ENCODE assay signal across 1 cellular context in the genomic region with DNA sequence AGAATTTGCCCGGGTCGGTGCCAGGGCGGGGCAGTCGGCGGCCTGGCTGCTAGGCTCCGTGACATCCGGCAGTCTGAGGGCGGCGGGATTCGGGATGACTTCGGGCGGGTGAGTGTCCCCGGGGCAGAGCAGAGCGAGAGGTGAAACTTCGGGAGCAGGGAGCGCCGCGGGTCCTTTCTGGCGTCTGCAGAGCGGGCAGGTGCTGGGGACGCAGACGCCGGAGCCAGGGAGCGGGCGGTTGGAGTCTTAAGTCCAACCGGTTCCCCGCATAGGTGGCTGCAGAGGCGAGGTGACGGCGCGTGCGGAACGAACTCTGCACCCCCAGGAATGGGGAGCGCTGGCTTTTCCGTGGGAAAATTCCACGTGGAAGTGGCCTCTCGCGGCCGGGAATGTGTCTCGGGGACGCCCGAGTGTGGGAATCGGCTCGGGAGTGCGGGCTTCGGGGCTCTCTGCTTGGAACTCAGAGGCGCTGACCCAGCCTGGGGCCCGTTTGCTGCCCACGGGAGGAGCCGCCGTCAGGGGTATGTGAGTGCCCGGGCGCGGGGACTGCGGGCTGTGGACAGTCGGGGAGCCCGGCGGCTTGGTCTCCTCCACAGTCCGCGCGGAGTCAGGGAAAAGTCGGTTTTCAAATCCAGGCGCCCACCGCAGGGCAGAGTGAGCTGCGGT.
TF ChIP-seq lines count a peak whose summit lies in the region.

Gene B4GALNT2, plus strand, starts transcription at position 71 of the 666 bp plus-strand sequence. Its CDS starts 24 bp downstream, at position 95.

TF ChIP-seq in HepG2, 621 proteins besides CTCF, POLR2A, EP300 and RAD21 (continued from another document and continues in another):
- TF ChIP-seq, protein P1, sequence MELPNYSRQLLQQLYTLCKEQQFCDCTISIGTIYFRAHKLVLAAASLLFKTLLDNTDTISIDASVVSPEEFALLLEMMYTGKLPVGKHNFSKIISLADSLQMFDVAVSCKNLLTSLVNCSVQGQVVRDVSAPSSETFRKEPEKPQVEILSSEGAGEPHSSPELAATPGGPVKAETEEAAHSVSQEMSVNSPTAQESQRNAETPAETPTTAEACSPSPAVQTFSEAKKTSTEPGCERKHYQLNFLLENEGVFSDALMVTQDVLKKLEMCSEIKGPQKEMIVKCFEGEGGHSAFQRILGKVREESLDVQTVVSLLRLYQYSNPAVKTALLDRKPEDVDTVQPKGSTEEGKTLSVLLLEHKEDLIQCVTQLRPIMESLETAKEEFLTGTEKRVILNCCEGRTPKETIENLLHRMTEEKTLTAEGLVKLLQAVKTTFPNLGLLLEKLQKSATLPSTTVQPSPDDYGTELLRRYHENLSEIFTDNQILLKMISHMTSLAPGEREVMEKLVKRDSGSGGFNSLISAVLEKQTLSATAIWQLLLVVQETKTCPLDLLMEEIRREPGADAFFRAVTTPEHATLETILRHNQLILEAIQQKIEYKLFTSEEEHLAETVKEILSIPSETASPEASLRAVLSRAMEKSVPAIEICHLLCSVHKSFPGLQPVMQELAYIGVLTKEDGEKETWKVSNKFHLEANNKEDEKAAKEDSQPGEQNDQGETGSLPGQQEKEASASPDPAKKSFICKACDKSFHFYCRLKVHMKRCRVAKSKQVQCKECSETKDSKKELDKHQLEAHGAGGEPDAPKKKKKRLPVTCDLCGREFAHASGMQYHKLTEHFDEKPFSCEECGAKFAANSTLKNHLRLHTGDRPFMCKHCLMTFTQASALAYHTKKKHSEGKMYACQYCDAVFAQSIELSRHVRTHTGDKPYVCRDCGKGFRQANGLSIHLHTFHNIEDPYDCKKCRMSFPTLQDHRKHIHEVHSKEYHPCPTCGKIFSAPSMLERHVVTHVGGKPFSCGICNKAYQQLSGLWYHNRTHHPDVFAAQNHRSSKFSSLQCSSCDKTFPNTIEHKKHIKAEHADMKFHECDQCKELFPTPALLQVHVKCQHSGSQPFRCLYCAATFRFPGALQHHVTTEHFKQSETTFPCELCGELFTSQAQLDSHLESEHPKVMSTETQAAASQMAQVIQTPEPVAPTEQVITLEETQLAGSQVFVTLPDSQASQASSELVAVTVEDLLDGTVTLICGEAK (IDR thresholded peaks at IDR 0.05), result no peak
- TF ChIP-seq, protein P1 (CRISPR knock-in tag; IDR thresholded peaks at IDR 0.05), result no peak
- TF ChIP-seq ATF7 (IDR thresholded peaks at IDR 0.05) (no peak), ATF7 (CRISPR knock-in tag; IDR thresholded peaks at IDR 0.05) (no peak), ATRX (CRISPR knock-in tag; IDR thresholded peaks at IDR 0.05; ENCODE audit: borderline replicate concordance) (no peak), ZNF563 (CRISPR knock-in tag; IDR thresholded peaks at IDR 0.05) (0 out of 2 replicates have a peak, but pooled peaks have one; percentile 44), SMAD9 (CRISPR knock-in tag; IDR thresholded peaks at IDR 0.05) (no peak), JUNB (CRISPR knock-in tag; IDR thresholded peaks at IDR 0.05; ENCODE audit: borderline replicate concordance) (no peak), HNRNPK (IDR thresholded peaks at IDR 0.05; ENCODE audit: low read depth, low read length, poor library complexity, severe bottlenecking) (no peak), RXRA (CRISPR knock-in tag; IDR thresholded peaks at IDR 0.05) (no peak), NFE2 (CRISPR knock-in tag; IDR thresholded peaks at IDR 0.05) (no peak), NCOA5 (CRISPR knock-in tag; IDR thresholded peaks at IDR 0.05) (no peak), ZNF558 (CRISPR knock-in tag; IDR thresholded peaks at IDR 0.05; ENCODE audit: borderline replicate concordance) (no peak), ZNF891 (CRISPR knock-in tag; IDR thresholded peaks at IDR 0.05) (no peak), ZBTB3 (CRISPR knock-in tag; IDR thresholded peaks at IDR 0.05; ENCODE audit: borderline replicate concordance, low read depth) (no peak), ZBTB33 (CRISPR knock-in tag; IDR thresholded peaks at IDR 0.05) (no peak), ZNF101 (CRISPR knock-in tag; IDR thresholded peaks at IDR 0.05; ENCODE audit: borderline replicate concordance, low read depth) (no peak), FOXO1 (CRISPR knock-in tag; IDR thresholded peaks at IDR 0.05) (no peak), POLR2G (IDR thresholded peaks at IDR 0.05; ENCODE audit: low read depth, low read length) (no peak), FOXA3 (CRISPR knock-in tag; IDR thresholded peaks at IDR 0.05) (no peak), ZNF616 (CRISPR knock-in tag; IDR thresholded peaks at IDR 0.05; ENCODE audit: low read depth) (no peak), ZNF224 (CRISPR knock-in tag; IDR thresholded peaks at IDR 0.05) (no peak), RFXANK (CRISPR knock-in tag; IDR thresholded peaks at IDR 0.05) (no peak), DMAP1 (CRISPR knock-in tag; IDR thresholded peaks at IDR 0.05) (no peak), ZNF557 (CRISPR knock-in tag; IDR thresholded peaks at IDR 0.05) (no peak), SYNCRIP (IDR thresholded peaks at IDR 0.05; ENCODE audit: insufficient read depth, low read depth, low read length) (no peak), MAFK (conservative IDR thresholded peaks at IDR 0.05 in 1 of 2, IDR thresholded peaks at IDR 0.05 in 1 of 2; ENCODE audit: low read length in 2 of 2) (no peak), RCOR2 (CRISPR knock-in tag; IDR thresholded peaks at IDR 0.05) (no peak), IRX3 (CRISPR knock-in tag; IDR thresholded peaks at IDR 0.05; ENCODE audit: borderline replicate concordance, low read depth) (no peak), MXD4 (CRISPR knock-in tag; IDR thresholded peaks at IDR 0.05) (0 out of 2 replicates have a peak, but pooled peaks have one; percentile 10), ZNF34 (CRISPR knock-in tag; IDR thresholded peaks at IDR 0.05; ENCODE audit: borderline replicate concordance) (no peak), SIX4 (CRISPR knock-in tag; IDR thresholded peaks at IDR 0.05) (no peak), ZNF644 (CRISPR knock-in tag; IDR thresholded peaks at IDR 0.05; ENCODE audit: low read depth) (no peak), ZNF770 (CRISPR knock-in tag; IDR thresholded peaks at IDR 0.05) (no peak), ZNF772 (CRISPR knock-in tag; IDR thresholded peaks at IDR 0.05) (no peak), SP2 (CRISPR knock-in tag; IDR thresholded peaks at IDR 0.05) (no peak), PHF5A (CRISPR knock-in tag; IDR thresholded peaks at IDR 0.05; ENCODE audit: low read depth, unreplicated experiment) (no peak)
- TF ChIP-seq, protein P2, sequence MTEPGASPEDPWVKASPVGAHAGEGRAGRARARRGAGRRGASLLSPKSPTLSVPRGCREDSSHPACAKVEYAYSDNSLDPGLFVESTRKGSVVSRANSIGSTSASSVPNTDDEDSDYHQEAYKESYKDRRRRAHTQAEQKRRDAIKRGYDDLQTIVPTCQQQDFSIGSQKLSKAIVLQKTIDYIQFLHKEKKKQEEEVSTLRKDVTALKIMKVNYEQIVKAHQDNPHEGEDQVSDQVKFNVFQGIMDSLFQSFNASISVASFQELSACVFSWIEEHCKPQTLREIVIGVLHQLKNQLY (CRISPR knock-in tag; IDR thresholded peaks at IDR 0.05), result no peak
- TF ChIP-seq, protein P3, sequence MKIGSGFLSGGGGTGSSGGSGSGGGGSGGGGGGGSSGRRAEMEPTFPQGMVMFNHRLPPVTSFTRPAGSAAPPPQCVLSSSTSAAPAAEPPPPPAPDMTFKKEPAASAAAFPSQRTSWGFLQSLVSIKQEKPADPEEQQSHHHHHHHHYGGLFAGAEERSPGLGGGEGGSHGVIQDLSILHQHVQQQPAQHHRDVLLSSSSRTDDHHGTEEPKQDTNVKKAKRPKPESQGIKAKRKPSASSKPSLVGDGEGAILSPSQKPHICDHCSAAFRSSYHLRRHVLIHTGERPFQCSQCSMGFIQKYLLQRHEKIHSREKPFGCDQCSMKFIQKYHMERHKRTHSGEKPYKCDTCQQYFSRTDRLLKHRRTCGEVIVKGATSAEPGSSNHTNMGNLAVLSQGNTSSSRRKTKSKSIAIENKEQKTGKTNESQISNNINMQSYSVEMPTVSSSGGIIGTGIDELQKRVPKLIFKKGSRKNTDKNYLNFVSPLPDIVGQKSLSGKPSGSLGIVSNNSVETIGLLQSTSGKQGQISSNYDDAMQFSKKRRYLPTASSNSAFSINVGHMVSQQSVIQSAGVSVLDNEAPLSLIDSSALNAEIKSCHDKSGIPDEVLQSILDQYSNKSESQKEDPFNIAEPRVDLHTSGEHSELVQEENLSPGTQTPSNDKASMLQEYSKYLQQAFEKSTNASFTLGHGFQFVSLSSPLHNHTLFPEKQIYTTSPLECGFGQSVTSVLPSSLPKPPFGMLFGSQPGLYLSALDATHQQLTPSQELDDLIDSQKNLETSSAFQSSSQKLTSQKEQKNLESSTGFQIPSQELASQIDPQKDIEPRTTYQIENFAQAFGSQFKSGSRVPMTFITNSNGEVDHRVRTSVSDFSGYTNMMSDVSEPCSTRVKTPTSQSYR (CRISPR knock-in tag; IDR thresholded peaks at IDR 0.05; ENCODE audit: borderline replicate concordance), result no peak
- TF ChIP-seq, protein P4, sequence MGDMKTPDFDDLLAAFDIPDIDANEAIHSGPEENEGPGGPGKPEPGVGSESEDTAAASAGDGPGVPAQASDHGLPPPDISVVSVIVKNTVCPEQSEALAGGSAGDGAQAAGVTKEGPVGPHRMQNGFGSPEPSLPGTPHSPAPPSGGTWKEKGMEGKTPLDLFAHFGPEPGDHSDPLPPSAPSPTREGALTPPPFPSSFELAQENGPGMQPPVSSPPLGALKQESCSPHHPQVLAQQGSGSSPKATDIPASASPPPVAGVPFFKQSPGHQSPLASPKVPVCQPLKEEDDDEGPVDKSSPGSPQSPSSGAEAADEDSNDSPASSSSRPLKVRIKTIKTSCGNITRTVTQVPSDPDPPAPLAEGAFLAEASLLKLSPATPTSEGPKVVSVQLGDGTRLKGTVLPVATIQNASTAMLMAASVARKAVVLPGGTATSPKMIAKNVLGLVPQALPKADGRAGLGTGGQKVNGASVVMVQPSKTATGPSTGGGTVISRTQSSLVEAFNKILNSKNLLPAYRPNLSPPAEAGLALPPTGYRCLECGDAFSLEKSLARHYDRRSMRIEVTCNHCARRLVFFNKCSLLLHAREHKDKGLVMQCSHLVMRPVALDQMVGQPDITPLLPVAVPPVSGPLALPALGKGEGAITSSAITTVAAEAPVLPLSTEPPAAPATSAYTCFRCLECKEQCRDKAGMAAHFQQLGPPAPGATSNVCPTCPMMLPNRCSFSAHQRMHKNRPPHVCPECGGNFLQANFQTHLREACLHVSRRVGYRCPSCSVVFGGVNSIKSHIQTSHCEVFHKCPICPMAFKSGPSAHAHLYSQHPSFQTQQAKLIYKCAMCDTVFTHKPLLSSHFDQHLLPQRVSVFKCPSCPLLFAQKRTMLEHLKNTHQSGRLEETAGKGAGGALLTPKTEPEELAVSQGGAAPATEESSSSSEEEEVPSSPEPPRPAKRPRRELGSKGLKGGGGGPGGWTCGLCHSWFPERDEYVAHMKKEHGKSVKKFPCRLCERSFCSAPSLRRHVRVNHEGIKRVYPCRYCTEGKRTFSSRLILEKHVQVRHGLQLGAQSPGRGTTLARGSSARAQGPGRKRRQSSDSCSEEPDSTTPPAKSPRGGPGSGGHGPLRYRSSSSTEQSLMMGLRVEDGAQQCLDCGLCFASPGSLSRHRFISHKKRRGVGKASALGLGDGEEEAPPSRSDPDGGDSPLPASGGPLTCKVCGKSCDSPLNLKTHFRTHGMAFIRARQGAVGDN (CRISPR knock-in tag; IDR thresholded peaks at IDR 0.05), result peak; percentile 67
